8 cellular contexts compared by ENCODE assay signal in the genomic region with DNA sequence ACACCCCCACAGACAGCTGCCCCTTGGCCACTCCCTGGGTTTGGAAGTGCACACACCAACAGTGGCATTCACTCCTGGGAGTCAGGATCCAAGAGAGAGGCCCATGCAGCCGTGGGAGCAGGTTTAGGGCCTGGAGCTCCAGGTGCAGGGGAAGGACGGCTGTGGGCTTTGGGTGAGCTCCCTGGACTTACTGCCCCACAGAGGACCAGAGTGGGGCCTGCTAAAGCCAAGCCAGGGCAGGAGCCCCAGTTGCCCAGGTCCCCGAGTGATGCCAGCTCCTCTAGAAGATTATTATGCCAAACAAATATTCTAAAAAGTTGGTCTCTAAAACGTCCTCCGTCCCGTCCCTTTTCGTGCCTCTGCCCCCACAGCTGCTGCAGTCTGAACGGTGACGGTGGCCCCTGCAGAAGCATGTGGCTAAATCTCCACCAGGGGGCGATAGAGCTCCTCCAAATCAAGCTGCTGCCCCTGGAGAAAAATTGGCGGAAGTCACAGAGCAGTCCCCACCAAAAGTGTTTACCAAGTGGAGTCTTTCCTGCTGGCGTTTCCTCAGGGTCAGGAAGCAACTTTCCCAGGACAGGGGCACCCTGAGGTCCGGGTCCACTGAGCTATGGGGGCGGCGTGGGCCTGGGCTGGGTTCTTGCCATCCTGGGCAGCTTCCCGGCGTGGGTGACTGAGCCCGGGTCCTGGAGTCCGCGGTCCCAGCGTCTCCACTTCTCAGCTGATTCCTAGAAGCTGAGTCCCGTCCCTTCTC.
DNase-seq lines count a peak whose midpoint lies in the region; ATAC-seq and TF ChIP-seq lines count a peak whose summit lies in the region.

No MANE protein-coding gene starts in this region.

- peaks cover 1% of the 10 kb centered on the region for H3K27me3 Mint-ChIP-seq in nephron progenitor cell (ENCODE audit: low read depth, poor library complexity)

- H3K4me3 Mint-ChIP-seq in nephron progenitor cell, result peak overlapping the region; percentile 65

- H3K27ac Mint-ChIP-seq in nephron progenitor cell, result no peak overlapping the region

- H3K9me3 Mint-ChIP-seq in nephron progenitor cell, result no peaks in the 10 kb centered on the region

- ATAC-seq in GM18517 (IDR thresholded peaks at IDR 0.05; ENCODE audit: unreplicated experiment), result peak; percentile 42
- ATAC-seq in stimulated activated naive CD8-positive, alpha-beta T cell treated with anti-CD3 and anti-CD28 coated beads, Interleukin-15, Interleukin-2, amounts not matched to agents 100 U/mL and 50 U/mL, for 24 hours, result peak; percentile 74

- H3K4me1 Mint-ChIP-seq in nephron progenitor cell, result peaks cover 33% of the 10 kb centered on the region

- H3K36me3 Mint-ChIP-seq in nephron progenitor cell (ENCODE audit: low read depth), result peaks cover 22% of the 10 kb centered on the region

- peak overlapping the region; percentile 11; the same call in 1 of the 2 replicates for H3K4me3 ChIP-seq in LNCaP clone FGC (ENCODE audit: low read depth, low read length)

- DNase-seq in 8988T (peak; percentile 53), LNCaP clone FGC (ENCODE audit: low read depth) (peak; percentile 64), RKO (ENCODE audit: low spot score) (peak; percentile 93), activated T-helper 1 cell treated with Interleukin-2 at 50 U/mL for 16 hours (ENCODE audit: low read depth) (peak; percentile 79), fibroblast of peridontal ligament (ENCODE audit: extremely low read depth) (peak; percentile 94), nephron progenitor cell (peak; percentile 91)
- DNase-seq in stimulated activated naive CD8-positive, alpha-beta T cell treated with anti-CD3 and anti-CD28 coated beads, Interleukin-15, Interleukin-2, amounts not matched to agents 100 U/mL and 50 U/mL, for 24 hours, result peak; percentile 92

- TF ChIP-seq CTCF in LNCaP clone FGC (IDR thresholded peaks at IDR 0.05; ENCODE audit: control insufficient read depth, extremely low read depth, insufficient read depth) (peak; percentile 88), nephron progenitor cell (IDR thresholded peaks at IDR 0.05) (peak; percentile 93)

Comparison
In these comparisons a context has a peak if more than half of its experiments do, and no peak if none do; other contexts are left out.
1. Peak in every context shown above with its lines: DNase-seq, ATAC-seq and H3K4me3 ChIP-seq.